ENCODE assay signal across 1 cellular context in the genomic region with DNA sequence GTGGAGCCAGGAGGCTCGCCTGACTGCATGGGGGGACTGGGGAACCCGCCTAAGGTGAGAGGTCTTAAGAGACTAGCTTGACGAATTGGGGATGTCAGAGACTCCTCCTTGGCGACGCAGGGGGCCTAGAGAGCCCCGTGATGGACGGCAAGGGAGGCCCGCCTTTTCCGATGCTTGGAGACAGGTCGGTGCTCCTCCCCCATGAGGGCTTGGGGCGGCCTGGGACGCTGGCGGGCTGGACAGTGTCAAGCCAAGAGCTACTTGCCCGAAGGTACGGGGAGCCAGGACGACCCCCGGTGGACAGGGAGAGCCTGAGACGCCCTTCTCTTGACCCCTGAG.
TF ChIP-seq lines count a peak whose summit lies in the region.

No MANE protein-coding gene starts in this region.

TF ChIP-seq in HCT116, 20 proteins besides CTCF, POLR2A, EP300 and RAD21 (continued from another document):
- TF ChIP-seq, protein P1, sequence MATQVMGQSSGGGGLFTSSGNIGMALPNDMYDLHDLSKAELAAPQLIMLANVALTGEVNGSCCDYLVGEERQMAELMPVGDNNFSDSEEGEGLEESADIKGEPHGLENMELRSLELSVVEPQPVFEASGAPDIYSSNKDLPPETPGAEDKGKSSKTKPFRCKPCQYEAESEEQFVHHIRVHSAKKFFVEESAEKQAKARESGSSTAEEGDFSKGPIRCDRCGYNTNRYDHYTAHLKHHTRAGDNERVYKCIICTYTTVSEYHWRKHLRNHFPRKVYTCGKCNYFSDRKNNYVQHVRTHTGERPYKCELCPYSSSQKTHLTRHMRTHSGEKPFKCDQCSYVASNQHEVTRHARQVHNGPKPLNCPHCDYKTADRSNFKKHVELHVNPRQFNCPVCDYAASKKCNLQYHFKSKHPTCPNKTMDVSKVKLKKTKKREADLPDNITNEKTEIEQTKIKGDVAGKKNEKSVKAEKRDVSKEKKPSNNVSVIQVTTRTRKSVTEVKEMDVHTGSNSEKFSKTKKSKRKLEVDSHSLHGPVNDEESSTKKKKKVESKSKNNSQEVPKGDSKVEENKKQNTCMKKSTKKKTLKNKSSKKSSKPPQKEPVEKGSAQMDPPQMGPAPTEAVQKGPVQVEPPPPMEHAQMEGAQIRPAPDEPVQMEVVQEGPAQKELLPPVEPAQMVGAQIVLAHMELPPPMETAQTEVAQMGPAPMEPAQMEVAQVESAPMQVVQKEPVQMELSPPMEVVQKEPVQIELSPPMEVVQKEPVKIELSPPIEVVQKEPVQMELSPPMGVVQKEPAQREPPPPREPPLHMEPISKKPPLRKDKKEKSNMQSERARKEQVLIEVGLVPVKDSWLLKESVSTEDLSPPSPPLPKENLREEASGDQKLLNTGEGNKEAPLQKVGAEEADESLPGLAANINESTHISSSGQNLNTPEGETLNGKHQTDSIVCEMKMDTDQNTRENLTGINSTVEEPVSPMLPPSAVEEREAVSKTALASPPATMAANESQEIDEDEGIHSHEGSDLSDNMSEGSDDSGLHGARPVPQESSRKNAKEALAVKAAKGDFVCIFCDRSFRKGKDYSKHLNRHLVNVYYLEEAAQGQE (IDR thresholded peaks at IDR 0.05; ENCODE audit: low read depth) = no peak
- TF ChIP-seq, protein P2, sequence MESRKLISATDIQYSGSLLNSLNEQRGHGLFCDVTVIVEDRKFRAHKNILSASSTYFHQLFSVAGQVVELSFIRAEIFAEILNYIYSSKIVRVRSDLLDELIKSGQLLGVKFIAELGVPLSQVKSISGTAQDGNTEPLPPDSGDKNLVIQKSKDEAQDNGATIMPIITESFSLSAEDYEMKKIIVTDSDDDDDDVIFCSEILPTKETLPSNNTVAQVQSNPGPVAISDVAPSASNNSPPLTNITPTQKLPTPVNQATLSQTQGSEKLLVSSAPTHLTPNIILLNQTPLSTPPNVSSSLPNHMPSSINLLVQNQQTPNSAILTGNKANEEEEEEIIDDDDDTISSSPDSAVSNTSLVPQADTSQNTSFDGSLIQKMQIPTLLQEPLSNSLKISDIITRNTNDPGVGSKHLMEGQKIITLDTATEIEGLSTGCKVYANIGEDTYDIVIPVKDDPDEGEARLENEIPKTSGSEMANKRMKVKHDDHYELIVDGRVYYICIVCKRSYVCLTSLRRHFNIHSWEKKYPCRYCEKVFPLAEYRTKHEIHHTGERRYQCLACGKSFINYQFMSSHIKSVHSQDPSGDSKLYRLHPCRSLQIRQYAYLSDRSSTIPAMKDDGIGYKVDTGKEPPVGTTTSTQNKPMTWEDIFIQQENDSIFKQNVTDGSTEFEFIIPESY (IDR thresholded peaks at IDR 0.05; ENCODE audit: extremely low read depth, insufficient replicate concordance, low read length) = no peak
- TF ChIP-seq CEBPB (IDR thresholded peaks at IDR 0.05; ENCODE audit: low read depth) (no peak), SRF (IDR thresholded peaks at IDR 0.05; ENCODE audit: low read depth) (no peak), TCF7L2 (IDR thresholded peaks at IDR 0.05; ENCODE audit: borderline replicate concordance, extremely low read depth, insufficient read depth, insufficient read length) (no peak), ELF1 (IDR thresholded peaks at IDR 0.05; ENCODE audit: borderline replicate concordance, low read depth) (no peak), CBX3 (IDR thresholded peaks at IDR 0.05; ENCODE audit: low read depth) (no peak), EZH2 (IDR thresholded peaks at IDR 0.05) (no peak)
- TF ChIP-seq, protein P3, sequence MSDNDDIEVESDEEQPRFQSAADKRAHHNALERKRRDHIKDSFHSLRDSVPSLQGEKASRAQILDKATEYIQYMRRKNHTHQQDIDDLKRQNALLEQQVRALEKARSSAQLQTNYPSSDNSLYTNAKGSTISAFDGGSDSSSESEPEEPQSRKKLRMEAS (IDR thresholded peaks at IDR 0.05) = no peak
